Comparison of ENCODE assay signal across 8 cellular contexts in genomic region chr12:6606331-6607131, GRCh38. TPM values are rescaled to one million over a fixed set of nuclear protein-coding genes. Genes with fewer than 3 reads are reported as not detected.
DNase-seq lines count a peak whose midpoint lies in the region; ATAC-seq, FAIRE-seq and TF ChIP-seq lines count a peak whose summit lies in the region.

No MANE protein-coding gene starts in this region.

- H3K27ac ChIP-seq in WERI-Rb-1: peak overlapping the region; percentile 90

- H3K4me3 ChIP-seq in BE2C (ENCODE audit: low read depth, low read length): peak overlapping the region; percentile 92
- peak overlapping the region; percentile 54 for H3K4me3 ChIP-seq in WERI-Rb-1 (ENCODE audit: low read depth, low read length)
- H3K4me3 ChIP-seq in bronchial epithelial cell (ENCODE audit: low read depth, low read length): peak overlapping the region; percentile 92
- H3K4me3 ChIP-seq in kidney epithelial cell (ENCODE audit: low read depth, low read length): peak overlapping the region; percentile 89

- no peak for FAIRE-seq in bronchial epithelial cell (lab: Jason Lieb, UNC)

- H3K9me3 ChIP-seq in BE2C (no peaks in the 10 kb centered on the region), WERI-Rb-1 (ENCODE audit: severe bottlenecking) (peaks cover 4% of the 10 kb centered on the region)

- TF ChIP-seq CTCF in BE2C (IDR thresholded peaks at IDR 0.05; ENCODE audit: low read depth, low read length) (no peak), WERI-Rb-1 (IDR thresholded peaks at IDR 0.05; ENCODE audit: low read depth, low read length) (no peak), bronchial epithelial cell (IDR thresholded peaks at IDR 0.05; ENCODE audit: insufficient read depth, low read length, severe bottlenecking) (no peak), kidney epithelial cell (IDR thresholded peaks at IDR 0.05; ENCODE audit: insufficient read depth, low read length, poor library complexity, severe bottlenecking) (no peak)

- DNase-seq in BE2C (peak; percentile 77), WERI-Rb-1 (peak; percentile 55), bronchial epithelial cell (ENCODE audit: low read depth) (no peak), kidney epithelial cell (ENCODE audit: low read depth) (no peak)
- peak; percentile 37 to 55 for DNase-seq in stimulated activated CD4-positive, alpha-beta T cell treated with anti-CD3 and anti-CD28 coated beads, Interleukin-15, amount 100 ng/mL, for 1 hour (ENCODE audit: low read depth in 1 of 2, low spot score in 1 of 2)

- H3K27me3 ChIP-seq in BE2C: no peaks in the 10 kb centered on the region
- no peaks in the 10 kb centered on the region for H3K27me3 ChIP-seq in WERI-Rb-1 (ENCODE audit: insufficient read depth, low read depth, severe bottlenecking)
- no peaks in the 10 kb centered on the region for H3K27me3 ChIP-seq in bronchial epithelial cell (ENCODE audit: control insufficient read depth, insufficient read depth, low read length)
- H3K27me3 ChIP-seq in kidney epithelial cell (ENCODE audit: control insufficient read depth, insufficient read depth, low read length): no peaks in the 10 kb centered on the region

- peak; percentile 1 for ATAC-seq in HG03280 (IDR thresholded peaks at IDR 0.05; ENCODE audit: unreplicated experiment)
- ATAC-seq in GM21825 (IDR thresholded peaks at IDR 0.05; ENCODE audit: unreplicated experiment): no peak
- no peak for ATAC-seq in GM19455 (IDR thresholded peaks at IDR 0.05; ENCODE audit: unreplicated experiment)

- peaks cover 28% of the 10 kb centered on the region for H3K4me1 ChIP-seq in BE2C

- H3K36me3 ChIP-seq in BE2C (peaks cover 42% of the 10 kb centered on the region), WERI-Rb-1 (peaks cover 42% of the 10 kb centered on the region), bronchial epithelial cell (ENCODE audit: control insufficient read depth, insufficient read depth, low read length) (peaks cover 12% of the 10 kb centered on the region), kidney epithelial cell (ENCODE audit: control insufficient read depth, insufficient read depth, low read length) (peaks cover 3% of the 10 kb centered on the region)

RNA-seq across cellular contexts. Expression of gene CHD4, which starts 0.6 kb away (rescaled TPM):
- polyA plus RNA-seq in BE2C (2012; ENCODE audit: insufficient read depth, insufficient read length, low read depth): 347 TPM
- total RNA-seq in bronchial epithelial cell (107 and 121 TPM in 2 replicates), kidney epithelial cell (276 and 287 TPM in 2 replicates)

RNA-seq across cellular contexts. Expression of gene LPAR5, which starts 29.2 kb away (rescaled TPM):
- polyA plus RNA-seq in BE2C (2012; ENCODE audit: insufficient read depth, insufficient read length, low read depth): 1.9 TPM
- total RNA-seq in bronchial epithelial cell: 2.1 and 4.1 TPM in 2 replicates
- 3.8 and 5.2 TPM in 2 replicates for total RNA-seq in kidney epithelial cell

RNA-seq across cellular contexts. Expression of gene NOP2, which starts 38.4 kb away (rescaled TPM):
- 222 TPM for polyA plus RNA-seq in BE2C (2012; ENCODE audit: insufficient read depth, insufficient read length, low read depth)
- 26.5 and 33.4 TPM in 2 replicates for total RNA-seq in bronchial epithelial cell
- total RNA-seq in kidney epithelial cell: 52.4 and 62.2 TPM in 2 replicates

RNA-seq across cellular contexts. Expression of gene ACRBP, which starts 40.7 kb away (rescaled TPM):
- polyA plus RNA-seq in BE2C (2012; ENCODE audit: insufficient read depth, insufficient read length, low read depth): 2.3 TPM
- total RNA-seq in bronchial epithelial cell (under 0.01 and 0.51 TPM in 2 replicates), kidney epithelial cell (0.75 and 0.89 TPM in 2 replicates)

RNA-seq across cellular contexts. Expression of gene IFFO1, which starts 50.7 kb away (rescaled TPM):
- 129 TPM for polyA plus RNA-seq in BE2C (2012; ENCODE audit: insufficient read depth, insufficient read length, low read depth)
- total RNA-seq in bronchial epithelial cell: 0.51 and 0.53 TPM in 2 replicates
- total RNA-seq in kidney epithelial cell: 9.9 and 12.4 TPM in 2 replicates

Comparison
In these comparisons a context has a peak if more than half of its experiments do, and no peak if none do; other contexts are left out.
1. DNase-seq: peak in BE2C (single experiment), WERI-Rb-1 (single experiment) and stimulated activated CD4-positive, alpha-beta T cell treated with anti-CD3 and anti-CD28 coated beads, Interleukin-15, amount 100 ng/mL, for 1 hour (2 of 2); none in bronchial epithelial cell (single experiment) and kidney epithelial cell (single experiment).
2. Peak in every context shown above with its lines, with median percentiles within 50 percentile points of each other: H3K4me3 ChIP-seq.